Comparison of ENCODE assay signal across 18 cellular contexts in the genomic region with DNA sequence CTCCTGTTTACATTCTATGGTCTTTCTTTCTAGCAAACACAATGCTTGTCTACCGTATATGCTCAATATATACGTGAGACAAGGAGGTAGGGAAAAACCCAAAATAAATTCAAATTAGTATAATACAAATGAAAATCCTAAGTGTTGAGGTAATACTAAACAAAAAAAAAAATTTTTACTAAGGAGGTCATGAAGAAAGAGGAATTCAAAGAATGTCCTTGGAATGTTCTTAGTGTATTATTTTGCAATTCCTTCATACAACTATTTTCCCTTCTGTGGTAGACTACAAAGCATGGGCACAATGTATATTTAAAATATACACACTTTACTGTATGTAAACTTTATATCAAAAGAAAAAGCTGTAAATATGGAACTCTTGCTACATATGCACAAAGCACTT. TPM values are rescaled to one million over a fixed set of nuclear protein-coding genes. Genes with fewer than 3 reads are reported as not detected.
DNase-seq lines count a peak whose midpoint lies in the region; ATAC-seq, FAIRE-seq and TF ChIP-seq lines count a peak whose summit lies in the region.
"Had no signal": no experiment of that assay in that cellular context is flagged by ENCODE, and none has a peak within 500 bp of the region (broad histone marks: within the 10 kb centered on the region; RNA-seq: fewer than 3 reads in every experiment).

No MANE protein-coding gene starts in this region.

- H3K4me3 Mint-ChIP-seq in HFFc6, result peak overlapping the region; percentile 22; the same call in 1 of the 2 replicates
- H3K4me3 Mint-ChIP-seq: activated B cell treated with CpG ODN at 0.5 μM for 24 hours had no signal

- peak overlapping the region; percentile 46; the same call in 1 of the 2 replicates for H3K27ac Mint-ChIP-seq in HFFc6
- H3K27ac Mint-ChIP-seq: activated B cell treated with CpG ODN at 0.5 μM for 24 hours had no signal

- no peak for TF ChIP-seq CTCF in HFFc6 (IDR thresholded peaks at IDR 0.05)

- peak; percentile 13 for DNase-seq in HFFc6
- DNase-seq in astrocyte of the hippocampus (ENCODE audit: low read depth, low spot score), result peak; percentile 50
- DNase-seq in glomerular visceral epithelial cell (ENCODE audit: extremely low spot score), result peak; percentile 45
- DNase-seq in GM12891 (ENCODE audit: insufficient read length, low spot score), result no peak
- no peak for DNase-seq in activated T-cell treated with anti-CD3 and anti-CD28 coated beads, Interleukin-2, amount 50 U/mL, for 48 hours
- DNase-seq in activated CD4-positive, alpha-beta T cell treated with anti-CD3 and anti-CD28 coated beads, Interleukin-2, amount 50 U/mL, for 4 hours, result no peak
- DNase-seq: activated B cell treated with CpG ODN at 0.5 μM for 24 hours; activated T-cell treated with anti-CD3 and anti-CD28 coated beads for 4 hours; body of pancreas; DMS79; NCI-H187; ovary; stimulated activated CD4-positive, alpha-beta T cell treated with anti-CD3 and anti-CD28 coated beads, Interleukin-15, amount 100 ng/mL, for 24 hours; thyroid gland had no signal

- TF ChIP-seq POLR2A in GM12891 (IDR thresholded peaks at IDR 0.05; ENCODE audit: low read depth, low read length), result no peak

- no peak for ATAC-seq in HG03108 (IDR thresholded peaks at IDR 0.05; ENCODE audit: unreplicated experiment)
- ATAC-seq: body of pancreas, K562 had no signal

- no peaks in the 10 kb centered on the region for H3K9me3 Mint-ChIP-seq in HFFc6
- H3K9me3 Mint-ChIP-seq: activated B cell treated with CpG ODN at 0.5 μM for 24 hours had no signal

- H3K36me3 Mint-ChIP-seq in HFFc6 (ENCODE audit: low read depth), result peaks cover 12% of the 10 kb centered on the region

- H3K27me3 Mint-ChIP-seq in HFFc6 (ENCODE audit: insufficient read depth), result no peaks in the 10 kb centered on the region
- H3K27me3 Mint-ChIP-seq: activated B cell treated with CpG ODN at 0.5 μM for 24 hours had no signal

- H3K4me1 Mint-ChIP-seq in HFFc6 (ENCODE audit: low read depth), result peaks cover 23% of the 10 kb centered on the region

- peak; percentile 25 for FAIRE-seq in A204.1 (lab: Jason Lieb, UNC)
- no peak for FAIRE-seq in GM12891 (lab: Jason Lieb, UNC)
- FAIRE-seq: endometrium, K562 had no signal

TF ChIP-seq in GM12891, 5 proteins besides CTCF, POLR2A, EP300 and RAD21:
- TF ChIP-seq SPI1 (IDR thresholded peaks at IDR 0.05; ENCODE audit: low read depth, low read length), result no peak
- TF ChIP-seq POU2F2 (IDR thresholded peaks at IDR 0.05; ENCODE audit: low read depth, low read length), result no peak
- no peak for TF ChIP-seq TAF1 (IDR thresholded peaks at IDR 0.05; ENCODE audit: low read depth, low read length)
- no peak for TF ChIP-seq POLR2AphosphoS5 (IDR thresholded peaks at IDR 0.05; ENCODE audit: low read depth, low read length)
TF ChIP-seq in GM12891: peak in this region for 0.

RNA-seq across cellular contexts. Expression of gene PIK3C2A, which starts 36.4 kb away (rescaled TPM):
- total RNA-seq in HFFc6 (2021; fragmentation: NEBNext Ultra II Directional; extraction: Animal tissue kit (Norgen Biotek cat#: 25700)), result 10 to 100 TPM; 52.7 to 60.7 (median 57.6) TPM
- 3.7 TPM for polyA plus RNA-seq in GM12891 (2012; ENCODE audit: low read depth, missing spikeins)

Comparison
In these comparisons a context has a peak if more than half of its experiments do, and no peak if none do; other contexts are left out.
1. DNase-seq: peak in HFFc6 (single experiment), astrocyte of the hippocampus (single experiment) and glomerular visceral epithelial cell (single experiment); none in GM12891 (single experiment), activated T-cell treated with anti-CD3 and anti-CD28 coated beads, Interleukin-2, amount 50 U/mL, for 48 hours (0 of 2) and activated CD4-positive, alpha-beta T cell treated with anti-CD3 and anti-CD28 coated beads, Interleukin-2, amount 50 U/mL, for 4 hours (0 of 2).